In genomic region chr9:137241490-137242328, GRCh38 we compare ENCODE assay signal across 8 cellular contexts. TPM values are rescaled to one million over a fixed set of nuclear protein-coding genes. Genes with fewer than 3 reads are reported as not detected.
DNase-seq lines count a peak whose midpoint lies in the region; ATAC-seq and TF ChIP-seq lines count a peak whose summit lies in the region.

No MANE protein-coding gene starts in this region.

- no peak for TF ChIP-seq POLR2A in heart left ventricle (IDR thresholded peaks at IDR 0.05)
- TF ChIP-seq POLR2A in sigmoid colon (IDR thresholded peaks at IDR 0.05) = no peak

- DNase-seq in RKO (ENCODE audit: low spot score) = peak; percentile 84
- peak; percentile 62 to 76 for DNase-seq in activated naive CD4-positive, alpha-beta T cell treated with anti-CD3 and anti-CD28 coated beads, Interleukin-2, amount 50 U/mL, for 72 hours (ENCODE audit: low spot score in 2 of 2)
- DNase-seq in heart left ventricle = peak; percentile 64 to 86 (median 73)
- peak; percentile 86 for DNase-seq in sigmoid colon
- no peak for DNase-seq in A172 (ENCODE audit: low spot score)

- TF ChIP-seq CTCF in DOHH2 (IDR thresholded peaks at IDR 0.05; ENCODE audit: low read depth, low read length, poor library complexity, severe bottlenecking) (no peak), heart left ventricle (IDR thresholded peaks at IDR 0.05) (no peak), sigmoid colon (IDR thresholded peaks at IDR 0.05) (no peak)

- intact Hi-C loops in heart left ventricle (cut with DNase I) = loop anchor here in 2 of 10 donors (1.0 to 2.0 kb wide), 2 partner anchors 14 to 35 kb away; partner anchors contain the start of genes TOR4A (in 2 of the 2) and NELFB (in 1 of the 2)
- intact Hi-C loops in sigmoid colon (cut with DNase I) = loop anchor here (2.0 kb wide), 3 partner anchors 13 to 41 kb away; partner anchors contain the start of genes NELFB, RNF208 and TPRN

- 2 to 10% (median 4%) methylated on average over 4 to 84 of the region's 84 CpGs for WGBS in heart left ventricle, 4 donors
- 1 to 3% methylated on average over 84 of the region's 84 CpGs for WGBS in sigmoid colon, 2 donors

- no peaks in the 10 kb centered on the region for H3K9me2 ChIP-seq in DOHH2 (replicated peaks; ENCODE audit: control insufficient read depth, low read length)

- H3K9me3 Mint-ChIP-seq in activated naive CD4-positive, alpha-beta T cell treated with anti-CD3 and anti-CD28 coated beads, Interleukin-2, amount 50 U/mL, for 72 hours = no peaks in the 10 kb centered on the region

- H3K27ac Mint-ChIP-seq in activated naive CD4-positive, alpha-beta T cell treated with anti-CD3 and anti-CD28 coated beads, Interleukin-2, amount 50 U/mL, for 72 hours = peak overlapping the region; percentile 93 to 97

- H3K4me2 ChIP-seq in DOHH2 (ENCODE audit: low read length) = peak overlapping the region; percentile 82

- H3K79me2 ChIP-seq in DOHH2 (ENCODE audit: control insufficient read depth, low read length) = peaks cover 52% of the 10 kb centered on the region

- ATAC-seq in HG02571 (IDR thresholded peaks at IDR 0.05; ENCODE audit: unreplicated experiment) (peak; percentile 6), heart left ventricle (peak in 2 of 4 donors; percentile 13 to 26), HG02938 (IDR thresholded peaks at IDR 0.05; ENCODE audit: unreplicated experiment) (no peak)
- peak; percentile 24 to 33 for ATAC-seq in activated naive CD4-positive, alpha-beta T cell treated with anti-CD3 and anti-CD28 coated beads, Interleukin-2, amount 50 U/mL, for 72 hours

- H3K9me3 ChIP-seq in DOHH2 (ENCODE audit: control insufficient read depth, insufficient read depth, low read length) = no peaks in the 10 kb centered on the region
- H3K9me3 ChIP-seq in heart left ventricle = no peaks in the 10 kb centered on the region
- H3K9me3 ChIP-seq in sigmoid colon = no peaks in the 10 kb centered on the region

- H3K27ac ChIP-seq in DOHH2 (ENCODE audit: low read depth, low read length) (peak overlapping the region; percentile 40), heart left ventricle (peak overlapping the region; percentile 90 to 97 (median 94)), sigmoid colon (peak overlapping the region; percentile 92 to 97 (median 92))

- peaks cover 9% of the 10 kb centered on the region for H3F3A ChIP-seq in DOHH2 (ENCODE audit: control insufficient read depth, insufficient read depth)

- peaks cover 15 to 18% of the 10 kb centered on the region in 2 donors for H3K36me3 Mint-ChIP-seq in activated naive CD4-positive, alpha-beta T cell treated with anti-CD3 and anti-CD28 coated beads, Interleukin-2, amount 50 U/mL, for 72 hours

- H3K27me3 ChIP-seq in DOHH2 (ENCODE audit: control insufficient read depth, low read length) = no peaks in the 10 kb centered on the region
- no peaks in the 10 kb centered on the region for H3K27me3 ChIP-seq in heart left ventricle
- H3K27me3 ChIP-seq in sigmoid colon = no peaks in the 10 kb centered on the region

- no peak for TF ChIP-seq EP300 in sigmoid colon (IDR thresholded peaks at IDR 0.05)

- H3K36me3 ChIP-seq in DOHH2 (ENCODE audit: control insufficient read depth, low read length) (peaks cover 29% of the 10 kb centered on the region), heart left ventricle (peaks cover 0 to 24% (median 18%) of the 10 kb centered on the region in 9 donors), sigmoid colon (peaks cover 4 to 19% (median 15%) of the 10 kb centered on the region in 4 donors)

- peaks cover 60% of the 10 kb centered on the region for H3K4me1 ChIP-seq in DOHH2 (ENCODE audit: control insufficient read depth, low read length)
- H3K4me1 ChIP-seq in heart left ventricle = peaks cover 0 to 65% (median 43%) of the 10 kb centered on the region in 12 donors
- H3K4me1 ChIP-seq in sigmoid colon = peaks cover 2 to 61% (median 46%) of the 10 kb centered on the region in 4 donors

- H3K4me3 ChIP-seq in DOHH2 (ENCODE audit: low read length) (peak overlapping the region; percentile 84), heart left ventricle (peak overlapping the region; percentile 70 to 97 (median 92)), sigmoid colon (peak overlapping the region; percentile 68 to 88 (median 80))

- H4K20me1 ChIP-seq in DOHH2 (ENCODE audit: control insufficient read depth, insufficient read depth, low read depth, low read length) = peaks cover 21% of the 10 kb centered on the region

RNA-seq across cellular contexts. Expression of gene TUBB4B, which starts 0.6 kb away (rescaled TPM):
- total RNA-seq in activated naive CD4-positive, alpha-beta T cell treated with anti-CD3 and anti-CD28 coated beads, Interleukin-2, amount 50 U/mL, for 72 hours = 100 to 1,000 TPM; 277 to 307 TPM
- total RNA-seq in heart left ventricle = 100 to 1,000 TPM; 244 to 769 (median 456) TPM
- 100 to 1,000 TPM; 705 to 900 TPM for polyA plus RNA-seq in heart left ventricle
- 100 to 1,000 TPM; 141 to 196 (median 164) TPM for total RNA-seq in sigmoid colon
- 100 to 1,000 TPM; 292 to 505 (median 444) TPM for polyA plus RNA-seq in sigmoid colon
- 599 and 717 TPM in 2 replicates for total RNA-seq in A172 (2014; rRNA removed; shearing (Covaris generic))

RNA-seq across cellular contexts. Expression of gene STPG3, which starts 9.4 kb away (rescaled TPM):
- total RNA-seq in activated naive CD4-positive, alpha-beta T cell treated with anti-CD3 and anti-CD28 coated beads, Interleukin-2, amount 50 U/mL, for 72 hours = not detected
- total RNA-seq in heart left ventricle (under 1 TPM in 2 of 9 donors, not detected in 7; 0.23 to 0.31 TPM), sigmoid colon (not detected)
- polyA plus RNA-seq in heart left ventricle (under 1 TPM in 1 of 2 donors, not detected in 1; 0.61 TPM), sigmoid colon (not detected)
- total RNA-seq in A172 (2014; rRNA removed; shearing (Covaris generic)) = not detected in 2 replicates

RNA-seq across cellular contexts. Expression of gene SLC34A3, which starts 11.0 kb away (rescaled TPM):
- under 1 TPM in 1 of 2 donors, not detected in 1; 0.12 TPM for total RNA-seq in activated naive CD4-positive, alpha-beta T cell treated with anti-CD3 and anti-CD28 coated beads, Interleukin-2, amount 50 U/mL, for 72 hours
- not detected for total RNA-seq in heart left ventricle
- not detected for polyA plus RNA-seq in heart left ventricle
- not detected for total RNA-seq in sigmoid colon
- polyA plus RNA-seq in sigmoid colon = not detected
- total RNA-seq in A172 (2014; rRNA removed; shearing (Covaris generic)) = 1.1 and 1.6 TPM in 2 replicates

RNA-seq across cellular contexts. Expression of gene NELFB, which starts 13.4 kb away (rescaled TPM):
- total RNA-seq in activated naive CD4-positive, alpha-beta T cell treated with anti-CD3 and anti-CD28 coated beads, Interleukin-2, amount 50 U/mL, for 72 hours = 10 to 100 TPM; 57.6 to 58.4 TPM
- total RNA-seq in heart left ventricle (10 to 100 TPM; 32.5 to 55.5 (median 38.1) TPM), sigmoid colon (10 to 100 TPM; 24.7 to 36.5 (median 33.2) TPM)
- polyA plus RNA-seq in heart left ventricle (10 to 100 TPM; 31.4 to 77.8 TPM), sigmoid colon (10 to 100 TPM; 41.6 to 70.5 (median 45.0) TPM)
- total RNA-seq in A172 (2014; rRNA removed; shearing (Covaris generic)) = 104 and 116 TPM in 2 replicates

RNA-seq across cellular contexts. Expression of gene RNF224, which starts 14.4 kb away (rescaled TPM):
- not detected for total RNA-seq in activated naive CD4-positive, alpha-beta T cell treated with anti-CD3 and anti-CD28 coated beads, Interleukin-2, amount 50 U/mL, for 72 hours
- not detected for total RNA-seq in heart left ventricle
- polyA plus RNA-seq in heart left ventricle = not detected
- not detected for total RNA-seq in sigmoid colon
- polyA plus RNA-seq in sigmoid colon = under 1 TPM in 1 of 3 donors, not detected in 2; 0.04 TPM
- 0.86 and 1.1 TPM in 2 replicates for total RNA-seq in A172 (2014; rRNA removed; shearing (Covaris generic))

Comparison
In these comparisons a context has a peak if more than half of its experiments do, and no peak if none do; other contexts are left out.
1. H3K27ac ChIP-seq: peak in every context shown above with its lines; median percentile 94 in heart left ventricle; 92 in sigmoid colon; 40 in DOHH2.